ENCODE assay signal across 29 cellular contexts in genomic region chr19:39850892-39851291, GRCh38.
"Had no signal": no experiment of that assay in that cellular context is flagged by ENCODE, and none has a peak within 500 bp of the region (broad histone marks: within the 10 kb centered on the region; RNA-seq: fewer than 3 reads in every experiment).

No MANE protein-coding gene starts in this region.

- ATAC-seq: activated CD4-positive, alpha-beta T cell treated with anti-CD3 and anti-CD28 coated beads for 36 hours; activated CD8-positive, alpha-beta memory T cell treated with anti-CD3 and anti-CD28 coated beads, Interleukin-2, amount 10 ng/mL, durations not matched to agents 7 days and 5 days; activated CD8-positive, alpha-beta T cell treated with anti-CD3 and anti-CD28 coated beads, Interleukin-2, amount 10 ng/mL, durations not matched to agents 7 days and 5 days; body of pancreas; gastroesophageal sphincter; heart right ventricle had no signal

- H3K4me1 ChIP-seq: colonic mucosa had no signal

- DNase-seq: activated CD4-positive, alpha-beta memory T cell treated with anti-CD3 and anti-CD28 coated beads for 36 hours; activated CD4-positive, alpha-beta T cell treated with anti-CD3 and anti-CD28 coated beads for 36 hours; activated CD4-positive, alpha-beta T cell treated with anti-CD3 and anti-CD28 coated beads, Interleukin-2, amount 10 ng/mL, durations not matched to agents 24 days and 14 days; activated CD4-positive, CD25-positive, alpha-beta regulatory T cell; activated CD4-positive, CD25-positive, alpha-beta regulatory T cell treated with anti-CD3 and anti-CD28 coated beads, Interleukin-2, amount 50 U/mL, for 72 hours; activated CD8-positive, alpha-beta memory T cell treated with anti-CD3 and anti-CD28 coated beads, Interleukin-2, amount 10 ng/mL, durations not matched to agents 7 days and 5 days; activated CD8-positive, alpha-beta memory T cell treated with anti-CD3 and anti-CD28 coated beads, Interleukin-2, amount 50 U/mL, for 4 hours; activated CD8-positive, alpha-beta T cell treated with anti-CD3 and anti-CD28 coated beads, Interleukin-2, amount 10 ng/mL, durations not matched to agents 7 days and 5 days; activated effector memory CD4-positive, alpha-beta T cell treated with anti-CD3 and anti-CD28 coated beads, Interleukin-2, amount 50 U/mL, for 16 hours; activated naive CD4-positive, alpha-beta T cell treated with anti-CD3 and anti-CD28 coated beads for 36 hours; activated naive CD8-positive, alpha-beta T cell treated with anti-CD3 and anti-CD28 coated beads, Interleukin-2, amount 10 ng/mL, durations not matched to agents 7 days and 5 days; activated T-cell treated with anti-CD3 and anti-CD28 coated beads, Interleukin-2, amount 50 U/mL, for 1 hour; activated T-cell treated with anti-CD3 and anti-CD28 coated beads, Interleukin-2, amount 50 U/mL, for 48 hours; amniotic stem cell; anterior cingulate cortex; body of pancreas; central memory CD4-positive, alpha-beta T cell; cerebellar nuclear complex; colonic mucosa; effector CD8-positive, alpha-beta T cell; esophagus squamous epithelium; foreskin melanocyte; heart right ventricle; T-helper 2 cell had no signal

- FAIRE-seq: endometrium, endothelial cell of umbilical vein had no signal

- H3K27ac ChIP-seq: body of pancreas, cardiac muscle cell, colonic mucosa, epithelial cell of prostate, esophagus squamous epithelium, gastroesophageal sphincter, heart right ventricle had no signal

- H3K9me3 ChIP-seq: body of pancreas, colonic mucosa, esophagus squamous epithelium, gastroesophageal sphincter, heart right ventricle had no signal

- H3K4me3 ChIP-seq: body of pancreas, cardiac muscle cell, colonic mucosa, esophagus squamous epithelium, gastroesophageal sphincter, heart right ventricle had no signal

- H3K27me3 ChIP-seq: body of pancreas, cardiac muscle cell, colonic mucosa, esophagus squamous epithelium had no signal

- H3K36me3 ChIP-seq: cardiac muscle cell, colonic mucosa, esophagus squamous epithelium, gastroesophageal sphincter, heart right ventricle had no signal
